11 cellular contexts compared by ENCODE assay signal in genomic region chr20:32970115-32970972, GRCh38.
DNase-seq lines count a peak whose midpoint lies in the region; ATAC-seq and TF ChIP-seq lines count a peak whose summit lies in the region.
"Had no signal": no experiment of that assay in that cellular context is flagged by ENCODE, and none has a peak within 500 bp of the region (broad histone marks: within the 10 kb centered on the region; RNA-seq: fewer than 3 reads in every experiment).

No MANE protein-coding gene starts in this region.

- peak overlapping the region; percentile 43 for H3K4me3 Mint-ChIP-seq in central memory CD8-positive, alpha-beta T cell
- no peak overlapping the region for H3K4me3 Mint-ChIP-seq in nephron progenitor cell

- TF ChIP-seq CTCF in nephron progenitor cell (IDR thresholded peaks at IDR 0.05) (no peak), GM13977 (IDR thresholded peaks at IDR 0.05; ENCODE audit: extremely low read depth, insufficient read depth, missing control alignments) (no peak)

- no peak for ATAC-seq in central memory CD8-positive, alpha-beta T cell (replicated peaks; ENCODE audit: extremely low read depth, poor library complexity, severe bottlenecking)
- no peak for ATAC-seq in GM21515 (IDR thresholded peaks at IDR 0.05; ENCODE audit: unreplicated experiment)
- ATAC-seq in HG03108 (IDR thresholded peaks at IDR 0.05; ENCODE audit: unreplicated experiment): no peak

- H3K27me3 Mint-ChIP-seq in central memory CD8-positive, alpha-beta T cell: no peaks in the 10 kb centered on the region
- H3K27me3 Mint-ChIP-seq in nephron progenitor cell (ENCODE audit: low read depth, poor library complexity): peaks cover 7% of the 10 kb centered on the region

- H3K27ac Mint-ChIP-seq in central memory CD8-positive, alpha-beta T cell (ENCODE audit: low read depth): peak overlapping the region; percentile 99
- peak overlapping the region; percentile 73 for H3K27ac Mint-ChIP-seq in nephron progenitor cell

- H3K4me1 Mint-ChIP-seq in central memory CD8-positive, alpha-beta T cell: peaks cover 61% of the 10 kb centered on the region
- peaks cover 34% of the 10 kb centered on the region for H3K4me1 Mint-ChIP-seq in nephron progenitor cell

- peaks cover 20% of the 10 kb centered on the region for H3K36me3 Mint-ChIP-seq in central memory CD8-positive, alpha-beta T cell (ENCODE audit: insufficient read depth)
- no peaks in the 10 kb centered on the region for H3K36me3 Mint-ChIP-seq in nephron progenitor cell (ENCODE audit: low read depth)

- in situ Hi-C loops in GM13977 (cut with MboI; ENCODE audit: low pct_unique_long_range_greater_than_20kb, low sequenced_read_pairs, unreplicated experiment): no loop called here

- DNase-seq in stimulated activated CD4-positive, alpha-beta T cell treated with anti-CD3 and anti-CD28 coated beads, Interleukin-4, amount 100 ng/mL, for 24 hours: peak; percentile 2
- DNase-seq in stimulated activated CD4-positive, alpha-beta T cell treated with anti-CD3 and anti-CD28 coated beads, Interleukin-4, amount 100 ng/mL, for 4 hours: no peak
- peak; percentile 9 to 12 for DNase-seq in central memory CD8-positive, alpha-beta T cell (ENCODE audit: low spot score in 2 of 2)
- no peak for DNase-seq in nephron progenitor cell
- DNase-seq in GM13977 (ENCODE audit: low spot score): no peak
- DNase-seq in NCI-H2196 treated with DMSO at 0.1 percent for 48 hours (lab: John Stamatoyannopoulos, UW; ENCODE audit: unreplicated experiment): no peak
- DNase-seq: dermis blood vessel endothelial cell, foreskin fibroblast, GF-D8 had no signal

- H3K9me3 Mint-ChIP-seq in central memory CD8-positive, alpha-beta T cell: no peaks in the 10 kb centered on the region
- no peaks in the 10 kb centered on the region for H3K9me3 Mint-ChIP-seq in nephron progenitor cell

Comparison
In these comparisons a context has a peak if more than half of its experiments do, and no peak if none do; other contexts are left out.
1. DNase-seq: peak in stimulated activated CD4-positive, alpha-beta T cell treated with anti-CD3 and anti-CD28 coated beads, Interleukin-4, amount 100 ng/mL, for 24 hours (single experiment) and central memory CD8-positive, alpha-beta T cell (2 of 2); none in stimulated activated CD4-positive, alpha-beta T cell treated with anti-CD3 and anti-CD28 coated beads, Interleukin-4, amount 100 ng/mL, for 4 hours (0 of 2), nephron progenitor cell (single experiment), GM13977 (single experiment) and NCI-H2196 treated with DMSO at 0.1 percent for 48 hours (single experiment).